Comparison of ENCODE assay signal across 18 cellular contexts in the genomic region with DNA sequence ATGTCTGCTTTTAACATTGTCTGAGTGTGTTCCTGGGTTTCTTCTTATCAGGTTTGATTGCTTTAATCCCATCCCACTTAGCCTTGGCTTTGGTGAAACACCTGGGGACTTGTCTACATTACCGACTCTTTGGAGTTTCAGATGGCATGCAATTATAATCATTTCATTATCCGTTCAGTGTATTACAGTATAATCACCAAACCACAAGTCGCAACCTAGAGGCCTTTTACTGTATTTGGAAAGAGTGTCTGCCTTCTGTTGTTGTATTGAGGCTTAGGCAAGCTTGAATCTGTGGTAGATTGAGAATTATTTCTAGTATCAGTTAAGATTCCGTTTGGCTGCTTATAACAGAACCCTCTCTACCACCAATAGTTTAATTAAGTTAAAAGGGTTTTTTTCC.
DNase-seq lines count a peak whose midpoint lies in the region; ATAC-seq lines count a peak whose summit lies in the region.
"Had no signal": no experiment of that assay in that cellular context is flagged by ENCODE, and none has a peak within 500 bp of the region (broad histone marks: within the 10 kb centered on the region; RNA-seq: fewer than 3 reads in every experiment).

No MANE protein-coding gene starts in this region.

- peak; percentile 12 for DNase-seq in DMS79 treated with DMSO at 0.1 percent for 48 hours (lab: John Stamatoyannopoulos, UW)
- peak; percentile 27 to 51 for DNase-seq in NCI-H1930 (lab: John Stamatoyannopoulos, UW)
- DNase-seq in amniotic epithelial cell (ENCODE audit: low read depth): peak; percentile 53
- no peak for DNase-seq in left colon
- no peak for DNase-seq in T-helper 2 cell
- DNase-seq in SKM-1 (lab: John Stamatoyannopoulos, UW; ENCODE audit: unreplicated experiment): no peak
- DNase-seq in SKM-1 treated with dmso at 0.1 percent for 144 hours (lab: John Stamatoyannopoulos, UW; ENCODE audit: unreplicated experiment): no peak
- DNase-seq: activated CD4-positive, alpha-beta T cell treated with anti-CD3 and anti-CD28 coated beads, Interleukin-2, amount 10 ng/mL, durations not matched to agents 7 days and 5 days; activated CD8-positive, alpha-beta memory T cell treated with anti-CD3 and anti-CD28 coated beads, Interleukin-2, amount 50 U/mL, for 48 hours; activated naive CD4-positive, alpha-beta T cell; glutamatergic neuron; Karpas-422; naive thymus-derived CD8-positive, alpha-beta T cell; NCI-H524 treated with DMSO at 0.1 percent for 48 hours; psoas muscle; spleen; tibial artery had no signal

- ATAC-seq in left colon (peak; percentile 25), HG02852 (IDR thresholded peaks at IDR 0.05; ENCODE audit: unreplicated experiment) (no peak)
- ATAC-seq: naive thymus-derived CD8-positive, alpha-beta T cell; psoas muscle had no signal

- intact Hi-C loops in left colon (cut with DNase I, micrococcal nuclease): no loop called here

Comparison
In these comparisons a context has a peak if more than half of its experiments do, and no peak if none do; other contexts are left out.
1. DNase-seq: peak in DMS79 treated with DMSO at 0.1 percent for 48 hours (single experiment), NCI-H1930 (2 of 2) and amniotic epithelial cell (single experiment); none in left colon (0 of 2), T-helper 2 cell (0 of 5), SKM-1 (single experiment) and SKM-1 treated with dmso at 0.1 percent for 144 hours (single experiment).